ENCODE assay signal across 1 cellular context in genomic region chr2:12636837-12637581, GRCh38.
TF ChIP-seq lines count a peak whose summit lies in the region.

No MANE protein-coding gene starts in this region.

TF ChIP-seq in GM23338, 12 proteins besides CTCF, POLR2A, EP300 and RAD21 (continued from another document):
- TF ChIP-seq ZNF462 (CRISPR knock-in tag; IDR thresholded peaks at IDR 0.05) = no peak
- TF ChIP-seq CREB1 (CRISPR knock-in tag; IDR thresholded peaks at IDR 0.05; ENCODE audit: low read depth) = no peak
- no peak for TF ChIP-seq JUNB (IDR thresholded peaks at IDR 0.05; ENCODE audit: unreplicated experiment)
- TF ChIP-seq ZNF114 (CRISPR knock-in tag; IDR thresholded peaks at IDR 0.05) = no peak
- no peak for TF ChIP-seq STAT1 (IDR thresholded peaks at IDR 0.05; ENCODE audit: unreplicated experiment)
- TF ChIP-seq NANOG (IDR thresholded peaks at IDR 0.05; ENCODE audit: borderline replicate concordance) = no peak
